Comparison of ENCODE assay signal across 21 cellular contexts in the genomic region with DNA sequence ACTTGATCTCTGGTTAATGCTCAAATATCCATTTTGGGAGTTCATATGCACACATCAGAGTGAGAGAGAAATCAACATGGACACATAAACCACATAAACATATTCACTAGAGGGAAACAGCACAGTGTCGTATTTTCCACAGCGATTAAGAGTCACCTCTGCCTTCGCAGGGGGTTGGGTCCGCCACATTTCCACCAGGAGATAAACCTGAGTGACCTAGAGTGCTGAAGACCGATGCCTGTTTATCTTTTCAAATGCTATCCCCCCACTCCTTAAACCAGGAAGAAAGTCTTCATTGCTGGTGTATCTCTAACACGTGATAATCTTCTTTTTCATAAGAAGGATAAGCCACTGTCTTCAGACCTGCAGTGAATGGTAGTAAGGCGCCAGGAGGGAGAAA.
"Had no signal": no experiment of that assay in that cellular context is flagged by ENCODE, and none has a peak within 500 bp of the region (broad histone marks: within the 10 kb centered on the region; RNA-seq: fewer than 3 reads in every experiment).

No MANE protein-coding gene starts in this region.

- H3K4me1 Mint-ChIP-seq: activated CD4-positive, alpha-beta memory T cell treated with anti-CD3 and anti-CD28 coated beads, Interleukin-2, amount 10 ng/mL, durations not matched to agents 7 days and 5 days had no signal

- H3K36me3 Mint-ChIP-seq: neural progenitor cell had no signal

- H3K4me3 ChIP-seq: body of pancreas, cardiac muscle cell, heart right ventricle, lower lobe of right lung, neural progenitor cell, sigmoid colon, smooth muscle cell, transverse colon, uterus had no signal

- H3K4me1 ChIP-seq: sigmoid colon had no signal

- H3K4me2 ChIP-seq: neural progenitor cell, smooth muscle cell had no signal

- H3K9ac ChIP-seq: neural progenitor cell had no signal

- H3K9me3 Mint-ChIP-seq: activated CD4-positive, alpha-beta memory T cell treated with anti-CD3 and anti-CD28 coated beads, Interleukin-2, amount 10 ng/mL, durations not matched to agents 7 days and 5 days; activated T-helper 17 cell treated with anti-CD3 and anti-CD28 coated beads, Interleukin-2, amount 50 U/mL, for 72 hours; neural progenitor cell; T-cell; T-helper 2 cell treated with Interferon-gamma antibody and Interleukin-4, amounts not matched to agents 5 μg/mL and 100 μg/mL, for 36 hours had no signal

- H3K9me3 ChIP-seq: body of pancreas, heart right ventricle, lower lobe of right lung, sigmoid colon, transverse colon, uterus had no signal

- H3K27ac Mint-ChIP-seq: activated CD4-positive, alpha-beta memory T cell treated with anti-CD3 and anti-CD28 coated beads, Interleukin-2, amount 10 ng/mL, durations not matched to agents 7 days and 5 days; activated T-helper 17 cell treated with anti-CD3 and anti-CD28 coated beads, Interleukin-2, amount 50 U/mL, for 72 hours; neural progenitor cell; T-helper 2 cell treated with Interferon-gamma antibody and Interleukin-4, amounts not matched to agents 5 μg/mL and 100 μg/mL, for 36 hours had no signal

- DNase-seq: activated CD4-positive, alpha-beta memory T cell treated with anti-CD3 and anti-CD28 coated beads, Interleukin-2, amount 10 ng/mL, durations not matched to agents 7 days and 5 days; activated CD4-positive, alpha-beta T cell treated with anti-CD3 and anti-CD28 coated beads for 48 hours; activated CD4-positive, CD25-positive, alpha-beta regulatory T cell; activated naive CD4-positive, alpha-beta T cell treated with Interleukin-2 at 50 U/mL for 16 hours; body of pancreas; foreskin fibroblast; heart right ventricle; left colon; lower lobe of right lung; naive B cell; sigmoid colon; stimulated activated CD4-positive, alpha-beta T cell treated with anti-CD3 and anti-CD28 coated beads, Interleukin-15, amount 100 ng/mL, for 24 hours; stimulated activated naive CD4-positive, alpha-beta T cell treated with Interleukin-2 at 50 U/mL for 16 hours; T-cell; transverse colon; uterus had no signal

- H3K4me3 Mint-ChIP-seq: activated CD4-positive, alpha-beta memory T cell treated with anti-CD3 and anti-CD28 coated beads, Interleukin-2, amount 10 ng/mL, durations not matched to agents 7 days and 5 days; activated T-helper 17 cell treated with anti-CD3 and anti-CD28 coated beads, Interleukin-2, amount 50 U/mL, for 72 hours; naive B cell; neural progenitor cell; T-cell; T-helper 2 cell treated with Interferon-gamma antibody and Interleukin-4, amounts not matched to agents 5 μg/mL and 100 μg/mL, for 36 hours had no signal

- H3K36me3 ChIP-seq: cardiac muscle cell, lower lobe of right lung, neural progenitor cell, sigmoid colon, uterus had no signal

- H3K27me3 ChIP-seq: body of pancreas, cardiac muscle cell, heart right ventricle, neural progenitor cell, sigmoid colon, transverse colon, uterus had no signal

- H3K27ac ChIP-seq: cardiac muscle cell, lower lobe of right lung, neural progenitor cell, sigmoid colon, transverse colon had no signal

- H3K27me3 Mint-ChIP-seq: activated CD4-positive, alpha-beta memory T cell treated with anti-CD3 and anti-CD28 coated beads, Interleukin-2, amount 10 ng/mL, durations not matched to agents 7 days and 5 days; activated T-helper 17 cell treated with anti-CD3 and anti-CD28 coated beads, Interleukin-2, amount 50 U/mL, for 72 hours; naive B cell; T-cell had no signal

- ATAC-seq: activated T-helper 17 cell treated with anti-CD3 and anti-CD28 coated beads, Interleukin-2, amount 50 U/mL, for 72 hours; lower lobe of right lung; T-cell had no signal

- H2AFZ ChIP-seq: neural progenitor cell had no signal
